In genomic region chr1:59139396-59139795, GRCh38 we compare ENCODE assay signal across 12 cellular contexts.
DNase-seq lines count a peak whose midpoint lies in the region; ATAC-seq and TF ChIP-seq lines count a peak whose summit lies in the region.
"Had no signal": no experiment of that assay in that cellular context is flagged by ENCODE, and none has a peak within 500 bp of the region (broad histone marks: within the 10 kb centered on the region; RNA-seq: fewer than 3 reads in every experiment).

No MANE protein-coding gene starts in this region.

- peaks cover 74% of the 10 kb centered on the region for H3K4me1 ChIP-seq in left ventricle myocardium inferior
- peaks cover 0 to 31% (median 15%) of the 10 kb centered on the region in 4 donors for H3K4me1 ChIP-seq in stomach

- H3K27me3 ChIP-seq in left ventricle myocardium inferior (ENCODE audit: low read depth) (no peaks in the 10 kb centered on the region), stomach (no peaks in the 10 kb centered on the region)

- H3K4me1 Mint-ChIP-seq in activated T-cell treated with anti-CD3 and anti-CD28 coated beads, Interleukin-2, amount 50 U/mL, for 72 hours (ENCODE audit: low read depth): peaks cover 38% of the 10 kb centered on the region

- H3K27ac ChIP-seq in RWPE1 (peak overlapping the region; percentile 59), left ventricle myocardium inferior (replicated peaks) (peak overlapping the region; percentile 89), stomach (no peak overlapping the region)

- no peak overlapping the region for H3K27ac Mint-ChIP-seq in activated T-cell treated with anti-CD3 and anti-CD28 coated beads, Interleukin-2, amount 50 U/mL, for 72 hours
- H3K27ac Mint-ChIP-seq: T-helper 1 cell treated with Interleukin-12 subunit alpha and Interleukin-12 subunit beta and Interleukin-4 antibody, amounts not matched to agents 30 μg/mL and 1 μg/mL, for 36 hours had no signal

- no peak overlapping the region for H3K4me3 ChIP-seq in left ventricle myocardium inferior
- no peak overlapping the region for H3K4me3 ChIP-seq in stomach

- peaks cover 13% of the 10 kb centered on the region for H3K27me3 Mint-ChIP-seq in activated T-cell treated with anti-CD3 and anti-CD28 coated beads, Interleukin-2, amount 50 U/mL, for 72 hours (ENCODE audit: low read depth)

- CTCF ChIA-PET in RWPE1 (lab: Yijun Ruan, JAX): no interaction called here

- no peak overlapping the region for H3K4me3 Mint-ChIP-seq in activated T-cell treated with anti-CD3 and anti-CD28 coated beads, Interleukin-2, amount 50 U/mL, for 72 hours
- H3K4me3 Mint-ChIP-seq: mesothelial cell of epicardium; T-helper 1 cell treated with Interleukin-12 subunit alpha and Interleukin-12 subunit beta and Interleukin-4 antibody, amounts not matched to agents 30 μg/mL and 1 μg/mL, for 36 hours had no signal

- TF ChIP-seq POLR2A in stomach (IDR thresholded peaks at IDR 0.05): no peak

- no peaks in the 10 kb centered on the region for H3K9me3 Mint-ChIP-seq in activated T-cell treated with anti-CD3 and anti-CD28 coated beads, Interleukin-2, amount 50 U/mL, for 72 hours
- H3K9me3 Mint-ChIP-seq: mesothelial cell of epicardium; T-helper 1 cell treated with Interleukin-12 subunit alpha and Interleukin-12 subunit beta and Interleukin-4 antibody, amounts not matched to agents 30 μg/mL and 1 μg/mL, for 36 hours had no signal

- H3K36me3 Mint-ChIP-seq in activated T-cell treated with anti-CD3 and anti-CD28 coated beads, Interleukin-2, amount 50 U/mL, for 72 hours (ENCODE audit: insufficient read depth in 2 of 2): no peaks in the 10 kb centered on the region
- H3K36me3 Mint-ChIP-seq: mesothelial cell of epicardium had no signal

- no peak for DNase-seq in activated T-cell treated with anti-CD3 and anti-CD28 coated beads, Interleukin-2, amount 50 U/mL, for 72 hours
- no peak for DNase-seq in activated T-cell treated with anti-CD3 and anti-CD28 coated beads, Interleukin-2, amount 50 U/mL, for 1 hour
- DNase-seq in RWPE1 (ENCODE audit: low spot score) (peak; percentile 25), left ventricle myocardium inferior (peak; percentile 41), stomach (peak; percentile 39), foreskin melanocyte (no peak)
- DNase-seq in stimulated activated CD4-positive, alpha-beta T cell treated with anti-CD3 and anti-CD28 coated beads, Interleukin-4, amount 100 ng/mL, for 24 hours: no peak
- DNase-seq: effector CD4-positive, alpha-beta T cell; NCI-H1436 had no signal

- H3K36me3 ChIP-seq in left ventricle myocardium inferior: no peaks in the 10 kb centered on the region
- H3K36me3 ChIP-seq in stomach: no peaks in the 10 kb centered on the region

- 75 to 87% (median 81%) methylated on average over 2 of the region's 2 CpGs for WGBS in stomach, 5 donors

- ATAC-seq in activated T-cell treated with anti-CD3 and anti-CD28 coated beads, Interleukin-2, amount 50 U/mL, for 72 hours (replicated peaks in 1 of 2): peak; percentile 49 to 65
- ATAC-seq in HG03280 (IDR thresholded peaks at IDR 0.05; ENCODE audit: unreplicated experiment): no peak

- TF ChIP-seq CTCF in RWPE1 (conservative IDR thresholded peaks at IDR 0.05; ENCODE audit: low read depth) (no peak), left ventricle myocardium inferior (IDR thresholded peaks at IDR 0.05; ENCODE audit: borderline replicate concordance) (no peak), stomach (IDR thresholded peaks at IDR 0.05) (no peak)

- H3K9me3 ChIP-seq in left ventricle myocardium inferior (replicated peaks) (no peaks in the 10 kb centered on the region), stomach (no peaks in the 10 kb centered on the region)

- intact Hi-C loops in left ventricle myocardium inferior (cut with micrococcal nuclease) (no loop called here), stomach (cut with DNase I; ENCODE audit: low total_unique reads) (no loop called here)

- TF ChIP-seq EP300 in stomach (IDR thresholded peaks at IDR 0.05): no peak

- POLR2A ChIA-PET in RWPE1 (lab: Yijun Ruan, JAX; ENCODE audit: low non-redundant PET): no interaction called here

Comparison
In these comparisons a context has a peak if more than half of its experiments do, and no peak if none do; other contexts are left out.
1. DNase-seq: peak in RWPE1 (single experiment), left ventricle myocardium inferior (single experiment) and stomach (single experiment); none in activated T-cell treated with anti-CD3 and anti-CD28 coated beads, Interleukin-2, amount 50 U/mL, for 72 hours (0 of 2), activated T-cell treated with anti-CD3 and anti-CD28 coated beads, Interleukin-2, amount 50 U/mL, for 1 hour (single experiment), stimulated activated CD4-positive, alpha-beta T cell treated with anti-CD3 and anti-CD28 coated beads, Interleukin-4, amount 100 ng/mL, for 24 hours (single experiment) and foreskin melanocyte (single experiment).
2. H3K27ac ChIP-seq: peak in RWPE1 (single experiment) and left ventricle myocardium inferior (single experiment); none in stomach (0 of 5).